ENCODE assay signal across 16 cellular contexts in genomic region chr11:67291481-67292381, GRCh38. TPM values are rescaled to one million over a fixed set of nuclear protein-coding genes. Genes with fewer than 3 reads are reported as not detected.
DNase-seq lines count a peak whose midpoint lies in the region; ATAC-seq and TF ChIP-seq lines count a peak whose summit lies in the region.
"Had no signal": no experiment of that assay in that cellular context is flagged by ENCODE, and none has a peak within 500 bp of the region (broad histone marks: within the 10 kb centered on the region; RNA-seq: fewer than 3 reads in every experiment).

No MANE protein-coding gene starts in this region.

- peaks cover 19 to 64% of the 10 kb centered on the region in 2 experiments for H3K79me1 ChIP-seq in IMR-90 (ENCODE audit: low read depth in 1 of 2, low read length in 2 of 2)

- H2BK15ac ChIP-seq in IMR-90 (ENCODE audit: low read depth, low read length), result no peak overlapping the region

- H2AK5ac ChIP-seq in IMR-90 (ENCODE audit: low read depth, low read length), result 0 out of 2 replicates have a peak overlapping the region, but pooled peaks have one; percentile 44

- H3K27me3 Mint-ChIP-seq in dendritic cell treated with granulocyte-macrophage colony-stimulating factor and Interleukin-4, amounts not matched to agents 40 ng/mL and 50 ng/mL, for 4 days, result no peaks in the 10 kb centered on the region
- H3K27me3 Mint-ChIP-seq in natural killer cell treated with Interleukin-12 subunit alpha and Interleukin-12 subunit beta and Interleukin-15 and Interleukin-18, amount 100 ng/mL, for 72 hours, result no peaks in the 10 kb centered on the region
- H3K27me3 Mint-ChIP-seq: activated CD8-positive, alpha-beta memory T cell treated with anti-CD3 and anti-CD28 coated beads, Interleukin-2, amount 10 ng/mL, durations not matched to agents 7 days and 5 days had no signal

- intact Hi-C loops in IMR-90 (cut with micrococcal nuclease), result no loop called here
- intact Hi-C loops in dendritic cell treated with granulocyte-macrophage colony-stimulating factor and Interleukin-4, amounts not matched to agents 40 ng/mL and 50 ng/mL, for 4 days (cut with micrococcal nuclease), result no loop called here

- H3K27ac Mint-ChIP-seq in dendritic cell treated with granulocyte-macrophage colony-stimulating factor and Interleukin-4, amounts not matched to agents 40 ng/mL and 50 ng/mL, for 4 days, result peak overlapping the region; percentile 82
- peak overlapping the region; percentile 69 to 74 for H3K27ac Mint-ChIP-seq in natural killer cell treated with Interleukin-12 subunit alpha and Interleukin-12 subunit beta and Interleukin-15 and Interleukin-18, amount 100 ng/mL, for 72 hours

- H2BK20ac ChIP-seq in IMR-90 (ENCODE audit: low read depth, low read length), result no peak overlapping the region

- no peak overlapping the region for H3K18ac ChIP-seq in IMR-90 (ENCODE audit: low read depth, low read length)

- DNase-seq in AG04450 (ENCODE audit: low read depth, low spot score), result no peak
- DNase-seq in IMR-90, result no peak
- DNase-seq in natural killer cell treated with Interleukin-12 subunit alpha and Interleukin-12 subunit beta and Interleukin-15 and Interleukin-18, amount 100 ng/mL, for 72 hours (ENCODE audit: low spot score), result peak; percentile 48
- no peak for DNase-seq in NCI-H187 (lab: John Stamatoyannopoulos, UW)
- DNase-seq in GM10248 (ENCODE audit: extremely low spot score), result no peak
- DNase-seq: activated CD8-positive, alpha-beta memory T cell treated with anti-CD3 and anti-CD28 coated beads, Interleukin-2, amount 10 ng/mL, durations not matched to agents 7 days and 5 days; adrenal gland; cortex of kidney; KG1; NCI-H187 treated with DMSO at 0.1 percent for 48 hours; stimulated activated CD4-positive, alpha-beta T cell treated with anti-CD3 and anti-CD28 coated beads, Interleukin-1b, Interleukin-23, amount 100 ng/mL, for 48 hours had no signal

- CTCF ChIA-PET in AG04450 (lab: Charles Lee), result interaction anchor here (0.6 to 1.1 kb wide), 2 partner anchors 25 to 91 kb away, joined by 3 to 4 read pairs; no protein-coding TSS in a partner anchor
- CTCF ChIA-PET in IMR-90 (lab: Yijun Ruan, JAX), result no interaction called here
- CTCF ChIA-PET in GM10248 (lab: Yijun Ruan, JAX), result interaction anchor here (0.9 to 2.3 kb wide), 4 partner anchors 14 to 90 kb away, joined by 3 to 10 read pairs (median 4); no protein-coding TSS in a partner anchor

- H3K27ac ChIP-seq in AG04450 (ENCODE audit: low read depth, low read length) (peak overlapping the region; percentile 52), IMR-90 (ENCODE audit: insufficient read depth, low read length) (peak overlapping the region; percentile 43)
- H3K27ac ChIP-seq: adrenal gland, parathyroid adenoma had no signal

- H4K8ac ChIP-seq in IMR-90 (ENCODE audit: low read depth in 2 of 2, low read length in 2 of 2), result no peak overlapping the region

- no peak overlapping the region for H2BK120ac ChIP-seq in IMR-90 (ENCODE audit: low read depth, low read length)

- H3K27me3 ChIP-seq in AG04450 (ENCODE audit: control insufficient read depth, insufficient read depth, low read length) (no peaks in the 10 kb centered on the region), IMR-90 (ENCODE audit: control insufficient read depth, insufficient read depth, low read length) (no peaks in the 10 kb centered on the region)
- H3K27me3 ChIP-seq: adrenal gland, upper lobe of left lung had no signal

- H4K5ac ChIP-seq in IMR-90 (ENCODE audit: low read depth, low read length), result no peak overlapping the region

- in situ Hi-C loops in IMR-90 (cut with MboI; ENCODE audit: low sequenced_read_pairs), result no loop called here

- no peak overlapping the region for H3K9ac ChIP-seq in IMR-90 (ENCODE audit: low read depth, low read length)
- H3K9ac ChIP-seq: parathyroid adenoma had no signal

- peaks cover 15% of the 10 kb centered on the region for H4K20me1 ChIP-seq in IMR-90 (ENCODE audit: insufficient read depth, low read length)

- ATAC-seq in IMR-90 (ENCODE audit: low read depth) (no peak), HG02571 (IDR thresholded peaks at IDR 0.05; ENCODE audit: unreplicated experiment) (no peak), GM21526 (IDR thresholded peaks at IDR 0.05; ENCODE audit: low FRiP score, unreplicated experiment) (no peak)
- no peak for ATAC-seq in natural killer cell treated with Interleukin-12 subunit alpha and Interleukin-12 subunit beta and Interleukin-15 and Interleukin-18, amount 100 ng/mL, for 72 hours
- ATAC-seq: activated CD8-positive, alpha-beta memory T cell treated with anti-CD3 and anti-CD28 coated beads, Interleukin-2, amount 10 ng/mL, durations not matched to agents 7 days and 5 days had no signal

- H3K4me1 Mint-ChIP-seq in dendritic cell treated with granulocyte-macrophage colony-stimulating factor and Interleukin-4, amounts not matched to agents 40 ng/mL and 50 ng/mL, for 4 days (ENCODE audit: low read depth), result peaks cover 69% of the 10 kb centered on the region
- H3K4me1 Mint-ChIP-seq in natural killer cell treated with Interleukin-12 subunit alpha and Interleukin-12 subunit beta and Interleukin-15 and Interleukin-18, amount 100 ng/mL, for 72 hours (ENCODE audit: low read depth in 2 of 2), result peaks cover 36 to 42% of the 10 kb centered on the region in 2 donors

- TF ChIP-seq CTCF in AG04450 (IDR thresholded peaks at IDR 0.05; ENCODE audit: low read depth, low read length) (no peak), IMR-90 (conservative IDR thresholded peaks at IDR 0.05; ENCODE audit: low read depth, low read length) (no peak), GM10248 (IDR thresholded peaks at IDR 0.05; ENCODE audit: control extremely low read depth, extremely low read depth, low read depth, missing control alignments) (no peak)

- H3K4me2 ChIP-seq in IMR-90 (ENCODE audit: low read depth, low read length), result no peak overlapping the region; the same call in 1 of the 2 replicates

- POLR2A ChIA-PET in AG04450 (lab: Yijun Ruan, JAX), result interaction anchor here (0.7 kb wide), 1 partner anchor 259 kb away, joined by 7 read pairs; no protein-coding TSS in a partner anchor
- POLR2A ChIA-PET in IMR-90 (lab: Charles Lee; ENCODE audit: unreplicated experiment), result no interaction called here
- POLR2A ChIA-PET in GM10248 (lab: Yijun Ruan, JAX), result no interaction called here

- peaks cover 31% of the 10 kb centered on the region for H3K36me3 ChIP-seq in IMR-90 (ENCODE audit: control insufficient read depth, insufficient read depth, low read length)

- no peak overlapping the region; the same call in 1 of the 2 replicates for H3K4ac ChIP-seq in IMR-90 (ENCODE audit: low read depth, low read length)

- TF ChIP-seq RAD21 in IMR-90 (IDR thresholded peaks at IDR 0.05; ENCODE audit: low read length), result no peak

- H2AFZ ChIP-seq in IMR-90 (replicated peaks; ENCODE audit: low read length, poor library complexity), result no peak overlapping the region
- H2AFZ ChIP-seq: parathyroid adenoma had no signal

- peak overlapping the region; percentile 70 for H2AK9ac ChIP-seq in IMR-90 (replicated peaks; ENCODE audit: low read depth, low read length, poor library complexity)

- no peak for TF ChIP-seq POLR2A in IMR-90 (IDR thresholded peaks at IDR 0.05; ENCODE audit: low read depth, low read length)

- H3K14ac ChIP-seq in IMR-90 (replicated peaks; ENCODE audit: low read depth, low read length), result no peak overlapping the region

- H3K4me1 ChIP-seq in IMR-90 (ENCODE audit: control insufficient read depth, insufficient read depth, low read length), result peaks cover 21% of the 10 kb centered on the region

- H3K4me3 Mint-ChIP-seq in dendritic cell treated with granulocyte-macrophage colony-stimulating factor and Interleukin-4, amounts not matched to agents 40 ng/mL and 50 ng/mL, for 4 days, result no peak overlapping the region
- no peak overlapping the region for H3K4me3 Mint-ChIP-seq in natural killer cell treated with Interleukin-12 subunit alpha and Interleukin-12 subunit beta and Interleukin-15 and Interleukin-18, amount 100 ng/mL, for 72 hours

- dilution Hi-C loops in IMR-90 (cut with HindIII; ENCODE audit: low sequenced_read_pairs, unreplicated experiment), result no loop called here

- H4K91ac ChIP-seq in IMR-90 (ENCODE audit: insufficient read depth, low read depth, low read length), result no peak overlapping the region

- WGBS in IMR-90 (ENCODE audit: extremely low coverage in 2 of 2, insufficient read length in 1 of 2), 2 experiments, result 95% methylated on average over 9 of the region's 33 CpGs; no CpG with 5 or more reads in 1 of the 2 experiments

- no peak overlapping the region for H3K56ac ChIP-seq in IMR-90 (ENCODE audit: extremely low read depth, insufficient read depth, low read length)

- no peak overlapping the region for H3K23ac ChIP-seq in IMR-90 (ENCODE audit: low read depth, low read length)

- peak overlapping the region; percentile 17 for H2BK5ac ChIP-seq in IMR-90 (ENCODE audit: low read depth, low read length, poor library complexity, severe bottlenecking)

- BruUV-seq in IMR-90 (replicated peaks; lab: Mats Ljungman, UMichigan), result no TSS peak

- peaks cover 86% of the 10 kb centered on the region for H3K36me3 Mint-ChIP-seq in dendritic cell treated with granulocyte-macrophage colony-stimulating factor and Interleukin-4, amounts not matched to agents 40 ng/mL and 50 ng/mL, for 4 days (ENCODE audit: low read depth)
- peaks cover 19% of the 10 kb centered on the region for H3K36me3 Mint-ChIP-seq in natural killer cell treated with Interleukin-12 subunit alpha and Interleukin-12 subunit beta and Interleukin-15 and Interleukin-18, amount 100 ng/mL, for 72 hours

- peaks cover 8% of the 10 kb centered on the region for H3K9me3 ChIP-seq in AG04450 (ENCODE audit: control insufficient read depth, insufficient read depth, low read length)
- H3K9me3 ChIP-seq in IMR-90 (ENCODE audit: control insufficient read depth, insufficient read depth, low read length), result peaks cover 2% of the 10 kb centered on the region; the same call in 1 of the 2 replicates
- H3K9me3 ChIP-seq: adrenal gland had no signal

- H3K4me3 ChIP-seq in AG04450 (ENCODE audit: low read depth, low read length), result no peak overlapping the region
- H3K4me3 ChIP-seq in IMR-90 (ENCODE audit: insufficient read depth, low read depth, low read length), result no peak overlapping the region
- H3K4me3 ChIP-seq: adrenal gland, upper lobe of left lung had no signal

- no peaks in the 10 kb centered on the region for H3K9me3 Mint-ChIP-seq in dendritic cell treated with granulocyte-macrophage colony-stimulating factor and Interleukin-4, amounts not matched to agents 40 ng/mL and 50 ng/mL, for 4 days
- H3K9me3 Mint-ChIP-seq in natural killer cell treated with Interleukin-12 subunit alpha and Interleukin-12 subunit beta and Interleukin-15 and Interleukin-18, amount 100 ng/mL, for 72 hours, result peaks cover 6% of the 10 kb centered on the region

- H3K9me1 ChIP-seq in IMR-90 (ENCODE audit: insufficient read depth, low read length), result peaks cover 22% of the 10 kb centered on the region; the same call in 1 of the 2 replicates

RNA-seq across cellular contexts. Expression of gene ANKRD13D, which starts 2.6 kb away (rescaled TPM):
- polyA plus RNA-seq in AG04450 (2011; rRNA removed), result 14.4 and 18.4 TPM in 2 replicates
- polyA minus RNA-seq in AG04450 (2011; rRNA and poly(A)+ RNA removed), result 25.6 and 33.8 TPM in 2 replicates
- 7.3 and 8.1 TPM in 2 replicates for total RNA-seq in IMR-90 (2012; rRNA removed)
- polyA plus RNA-seq in IMR-90 (2012; rRNA removed), result 38.4 and 44.0 TPM in 2 replicates
- 31.2 and 35.3 TPM in 2 replicates for polyA plus RNA-seq in IMR-90 (2012; cell fraction: cytosol; rRNA removed)
- polyA plus RNA-seq in IMR-90 (2012; cell fraction: nucleus; rRNA removed; ENCODE audit: low replicate concordance), result 129 and 331 TPM in 2 replicates
- total RNA-seq in natural killer cell treated with Interleukin-12 subunit alpha and Interleukin-12 subunit beta and Interleukin-15 and Interleukin-18, amount 100 ng/mL, for 72 hours, result 100 to 1,000 TPM; 182 to 231 TPM

RNA-seq across cellular contexts. Expression of gene SSH3, which starts 11.6 kb away (rescaled TPM):
- polyA plus RNA-seq in AG04450 (2011; rRNA removed) (16.5 and 20.0 TPM in 2 replicates), IMR-90 (2012; rRNA removed) (26.7 and 29.2 TPM in 2 replicates)
- polyA minus RNA-seq in AG04450 (2011; rRNA and poly(A)+ RNA removed), result 12.1 and 14.3 TPM in 2 replicates
- total RNA-seq in IMR-90 (2012; rRNA removed), result 7.3 and 7.8 TPM in 2 replicates
- 14.4 and 25.5 TPM in 2 replicates for polyA plus RNA-seq in IMR-90 (2012; cell fraction: cytosol; rRNA removed)
- 83.1 and 197 TPM in 2 replicates for polyA plus RNA-seq in IMR-90 (2012; cell fraction: nucleus; rRNA removed; ENCODE audit: low replicate concordance)
- 10 to 100 TPM; 19.2 to 32.3 TPM for total RNA-seq in natural killer cell treated with Interleukin-12 subunit alpha and Interleukin-12 subunit beta and Interleukin-15 and Interleukin-18, amount 100 ng/mL, for 72 hours

RNA-seq across cellular contexts. Expression of gene GRK2, which starts 25.5 kb away (rescaled TPM):
- polyA plus RNA-seq in AG04450 (2011; rRNA removed) (17.3 and 20.2 TPM in 2 replicates), IMR-90 (2012; rRNA removed) (41.8 and 45.8 TPM in 2 replicates)
- polyA minus RNA-seq in AG04450 (2011; rRNA and poly(A)+ RNA removed), result 61.0 and 67.4 TPM in 2 replicates
- 23.9 and 26.7 TPM in 2 replicates for total RNA-seq in IMR-90 (2012; rRNA removed)
- polyA plus RNA-seq in IMR-90 (2012; cell fraction: cytosol; rRNA removed), result 23.5 and 42.3 TPM in 2 replicates
- 130 and 275 TPM in 2 replicates for polyA plus RNA-seq in IMR-90 (2012; cell fraction: nucleus; rRNA removed; ENCODE audit: low replicate concordance)
- 100 to 1,000 TPM; 394 to 432 TPM for total RNA-seq in natural killer cell treated with Interleukin-12 subunit alpha and Interleukin-12 subunit beta and Interleukin-15 and Interleukin-18, amount 100 ng/mL, for 72 hours

Comparison
In these comparisons a context has a peak if more than half of its experiments do, and no peak if none do; other contexts are left out.
1. RNA of gene ANKRD13D, which starts 2.6 kb away (total RNA-seq): 182 to 231 TPM in natural killer cell treated with Interleukin-12 subunit alpha and Interleukin-12 subunit beta and Interleukin-15 and Interleukin-18, amount 100 ng/mL, for 72 hours; 7.3 to 8.1 TPM in IMR-90; every median in the first group is over 10 times any median in the second.
2. RNA of gene GRK2, which starts 25.5 kb away (total RNA-seq): 394 to 432 TPM in natural killer cell treated with Interleukin-12 subunit alpha and Interleukin-12 subunit beta and Interleukin-15 and Interleukin-18, amount 100 ng/mL, for 72 hours; 23.9 to 26.7 TPM in IMR-90; every median in the first group is over 10 times any median in the second.